Comparison of ENCODE assay signal across 7 cellular contexts in the genomic region with DNA sequence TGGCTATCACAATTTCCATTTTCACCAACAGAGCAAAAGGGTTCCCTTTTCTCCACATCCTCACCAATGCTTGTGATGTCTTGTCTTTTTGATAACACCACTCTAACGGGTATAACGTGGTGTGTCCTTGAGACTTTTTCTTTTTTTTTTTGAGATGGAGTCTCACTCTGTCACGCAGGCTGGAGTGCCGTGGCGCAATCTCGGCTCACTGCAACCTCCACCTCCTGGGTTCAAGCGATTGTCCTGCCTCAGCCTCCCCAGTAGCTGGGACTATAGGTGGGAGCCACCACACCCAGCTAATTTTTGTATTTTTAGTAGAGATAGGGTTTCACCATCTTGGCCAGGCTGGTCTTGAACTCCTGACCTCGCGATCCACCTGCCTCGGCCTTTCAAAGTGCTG. TPM values are rescaled to one million over a fixed set of nuclear protein-coding genes. Genes with fewer than 3 reads are reported as not detected.
DNase-seq lines count a peak whose midpoint lies in the region; ATAC-seq, FAIRE-seq and TF ChIP-seq lines count a peak whose summit lies in the region.
"Not testable (repeated sequence)": the region's sequence is repeated elsewhere in the genome, so short reads cannot be mapped to it uniquely, and the experiment has no call there.

No MANE protein-coding gene starts in this region.

- H2BK120ac ChIP-seq in mesenchymal stem cell (ENCODE audit: low read depth, low read length) = not testable (repeated sequence)

- H4K20me1 ChIP-seq in BLaER1 treated with 17β-estradiol and CSF1 and Interleukin-3, amounts not matched to agents 10 nM and 100 nM; SK-N-SH (ENCODE audit: insufficient read depth); K562 (replicated peaks; ENCODE audit: control insufficient read depth, insufficient read depth, low read length): not testable (repeated sequence)

- BruUV-seq in K562 (replicated peaks; lab: Mats Ljungman, UMichigan) = not testable (repeated sequence)

- not testable (repeated sequence) for H3K36me3 Mint-ChIP-seq in stimulated activated naive B cell treated with anti-CD40 and anti-IgM and Interleukin-4, amounts not matched to agents 10 μg/mL and 1 μg/mL and 100 μg/mL, for 72 hours

- H3K4me1 ChIP-seq in BLaER1 treated with 17β-estradiol and CSF1 and Interleukin-3, amounts not matched to agents 10 nM and 100 nM = peaks cover 53 to 79% (median 69%) of the 10 kb centered on the region in 10 experiments
- H3K4me1 ChIP-seq in SK-N-SH (ENCODE audit: control insufficient read depth in 1 of 2, insufficient read depth in 2 of 2, low read depth in 1 of 2, low read length in 1 of 2) (peaks cover 9 to 23% of the 10 kb centered on the region in 2 experiments; a peak in 2 of 4 replicates), sigmoid colon (peaks cover 0 to 21% (median 11%) of the 10 kb centered on the region in 4 donors)
- not testable (repeated sequence) for H3K4me1 ChIP-seq in K562 (replicated peaks in 1 of 2; ENCODE audit: control insufficient read depth in 2 of 2, insufficient read depth in 2 of 2, low read length in 2 of 2); endocrine pancreas (ENCODE audit: control insufficient read depth, insufficient read depth, low read length); mesenchymal stem cell (ENCODE audit: control insufficient read depth, insufficient read depth, low read depth, low read length)

- not testable (repeated sequence) for H3K9me1 ChIP-seq in K562 (ENCODE audit: control insufficient read depth, insufficient read depth, low read length)

- H3K23ac ChIP-seq in mesenchymal stem cell (ENCODE audit: low read length in 2 of 2) = not testable (repeated sequence)

- H3K18ac ChIP-seq in mesenchymal stem cell (ENCODE audit: low read depth in 1 of 2, low read length in 2 of 2) = not testable (repeated sequence)

- CTCF ChIA-PET in SK-N-SH (lab: Yijun Ruan, JAX); K562 (lab: Yijun Ruan, JAX; ENCODE audit: low intra/inter-chr PET ratio): not testable (repeated sequence)

- H3K9me3 Mint-ChIP-seq in stimulated activated naive B cell treated with anti-CD40 and anti-IgM and Interleukin-4, amounts not matched to agents 10 μg/mL and 1 μg/mL and 100 μg/mL, for 72 hours = not testable (repeated sequence)

- H3K4ac ChIP-seq in mesenchymal stem cell (ENCODE audit: low read depth in 1 of 2, low read length in 2 of 2) = not testable (repeated sequence)

- not testable (repeated sequence) for H2AFZ ChIP-seq in SK-N-SH (ENCODE audit: low read depth); K562 (ENCODE audit: low read depth, low read length); mesenchymal stem cell (ENCODE audit: low read depth, low read length)

- WGBS in SK-N-SH (ENCODE audit: low lambda C conversion rate) = 89% methylated on average over 10 of the region's 10 CpGs
- WGBS in K562 (ENCODE audit: insufficient coverage, low coverage, missing lambda C conversion rate) = 26% methylated on average over 9 of the region's 10 CpGs
- WGBS in mesenchymal stem cell = 90% methylated on average over 7 of the region's 10 CpGs
- WGBS in sigmoid colon, 2 donors = 71 to 83% methylated on average over 10 of the region's 10 CpGs

- not testable (repeated sequence) for H2BK15ac ChIP-seq in mesenchymal stem cell (ENCODE audit: low read depth, poor library complexity, severe bottlenecking)

- not testable (repeated sequence) for H3K79me1 ChIP-seq in mesenchymal stem cell (replicated peaks; ENCODE audit: low read length, poor library complexity, severe bottlenecking)

- in situ Hi-C loops in K562 (cut with MboI) = not testable (repeated sequence)

- not testable (repeated sequence) for H3K27ac ChIP-seq in BLaER1 treated with 17β-estradiol and CSF1 and Interleukin-3, amounts not matched to agents 10 nM and 100 nM; K562 (ENCODE audit: extremely low read depth, low read depth, low read length); mesenchymal stem cell (ENCODE audit: low read length, poor library complexity, severe bottlenecking)
- H3K27ac ChIP-seq in SK-N-SH (ENCODE audit: low read depth in 2 of 2, low read length in 1 of 2) (peak overlapping the region; percentile 47 to 63; a peak in 3 of 4 replicates), sigmoid colon (peak overlapping the region in 3 of 4 donors; percentile 60 to 69 (median 67))

- H3K4me2 ChIP-seq in BLaER1 treated with 17β-estradiol and CSF1 and Interleukin-3, amounts not matched to agents 10 nM and 100 nM = peak overlapping the region in 10 of 11 experiments; percentile 8 to 74 (median 38); a peak in 13 of 22 replicates
- H3K4me2 ChIP-seq in SK-N-SH = peak overlapping the region; percentile 53; the same call in 1 of the 2 replicates
- H3K4me2 ChIP-seq in K562 (ENCODE audit: insufficient read depth, low read length); mesenchymal stem cell (ENCODE audit: low read length, poor library complexity, severe bottlenecking): not testable (repeated sequence)

- H4K91ac ChIP-seq in mesenchymal stem cell (ENCODE audit: low read length) = not testable (repeated sequence)

- not testable (repeated sequence) for H3K4me1 Mint-ChIP-seq in stimulated activated naive B cell treated with anti-CD40 and anti-IgM and Interleukin-4, amounts not matched to agents 10 μg/mL and 1 μg/mL and 100 μg/mL, for 72 hours

- TF ChIP-seq POLR2A in K562 (conservative IDR thresholded peaks at IDR 0.05); sigmoid colon (IDR thresholded peaks at IDR 0.05): not testable (repeated sequence)

- not testable (repeated sequence) for ATAC-seq in K562; stimulated activated naive B cell treated with anti-CD40 and anti-IgM and Interleukin-4, amounts not matched to agents 10 μg/mL and 1 μg/mL and 100 μg/mL, for 72 hours (replicated peaks)

- not testable (repeated sequence) for H3K9me2 ChIP-seq in SK-N-SH

- not testable (repeated sequence) for TF ChIP-seq RAD21 in SK-N-SH (IDR thresholded peaks at IDR 0.05; ENCODE audit: low read length); K562 (CRISPR knock-in tag; conservative IDR thresholded peaks at IDR 0.05 in 1 of 2, IDR thresholded peaks at IDR 0.05 in 1 of 2)

- not testable (repeated sequence) for H3K36me3 ChIP-seq in BLaER1 treated with 17β-estradiol and CSF1 and Interleukin-3, amounts not matched to agents 10 nM and 100 nM; SK-N-SH (replicated peaks in 1 of 2; ENCODE audit: control insufficient read depth in 1 of 2, insufficient read depth in 2 of 2, low read length in 1 of 2); K562 (ENCODE audit: control insufficient read depth, insufficient read depth, low read length); endocrine pancreas (ENCODE audit: control insufficient read depth, insufficient read depth, low read length); mesenchymal stem cell (ENCODE audit: control insufficient read depth in 1 of 2, insufficient read depth in 2 of 2, low read depth in 1 of 2, low read length in 2 of 2); sigmoid colon

- H3K9me3 ChIP-seq in BLaER1 treated with 17β-estradiol and CSF1 and Interleukin-3, amounts not matched to agents 10 nM and 100 nM (replicated peaks in 1 of 11); SK-N-SH; K562 (replicated peaks; ENCODE audit: control insufficient read depth, insufficient read depth, low read depth, low read length); endocrine pancreas (ENCODE audit: control insufficient read depth, low read length); mesenchymal stem cell (ENCODE audit: control insufficient read depth, low read length); sigmoid colon: not testable (repeated sequence)

- not testable (repeated sequence) for H2BK5ac ChIP-seq in mesenchymal stem cell (ENCODE audit: low read depth, low read length, poor library complexity, severe bottlenecking)

- H4K8ac ChIP-seq in mesenchymal stem cell (ENCODE audit: low read length) = not testable (repeated sequence)

- intact Hi-C loops in K562 (cut with micrococcal nuclease); sigmoid colon (cut with DNase I): not testable (repeated sequence)

- H2AK5ac ChIP-seq in mesenchymal stem cell (ENCODE audit: low read length, severe bottlenecking) = not testable (repeated sequence)

- H3F3A ChIP-seq in SK-N-SH (replicated peaks; ENCODE audit: insufficient read depth) = peaks cover 13% of the 10 kb centered on the region

- H3K27me3 Mint-ChIP-seq in stimulated activated naive B cell treated with anti-CD40 and anti-IgM and Interleukin-4, amounts not matched to agents 10 μg/mL and 1 μg/mL and 100 μg/mL, for 72 hours = peaks cover 39 to 53% of the 10 kb centered on the region in 2 donors

- not testable (repeated sequence) for H3K4me3 Mint-ChIP-seq in stimulated activated naive B cell treated with anti-CD40 and anti-IgM and Interleukin-4, amounts not matched to agents 10 μg/mL and 1 μg/mL and 100 μg/mL, for 72 hours

- not testable (repeated sequence) for H3K9ac ChIP-seq in BLaER1 treated with 17β-estradiol and CSF1 and Interleukin-3, amounts not matched to agents 10 nM and 100 nM; SK-N-SH; K562 (ENCODE audit: insufficient read depth in 1 of 2, low read depth in 2 of 2, low read length in 2 of 2); endocrine pancreas (ENCODE audit: control insufficient read depth, insufficient read depth, low read length)
- peak overlapping the region; percentile 59 for H3K9ac ChIP-seq in mesenchymal stem cell (ENCODE audit: low read length)

- POLR2A ChIA-PET in SK-N-SH (lab: Yijun Ruan, JAX) = interaction anchor here (1.9 kb wide), 1 partner anchor 24 kb away, joined by 7 read pairs; no protein-coding TSS in a partner anchor
- POLR2A ChIA-PET in K562 (lab: Yijun Ruan, JAX) = not testable (repeated sequence)

- TF ChIP-seq CTCF in SK-N-SH (IDR thresholded peaks at IDR 0.05); K562 (IDR thresholded peaks at IDR 0.05 in 2 of 3, conservative IDR thresholded peaks at IDR 0.05 in 1 of 3; ENCODE audit: insufficient read depth in 2 of 3, low read depth in 1 of 3, low read length in 3 of 3); sigmoid colon (IDR thresholded peaks at IDR 0.05): not testable (repeated sequence)

- H3K14ac ChIP-seq in mesenchymal stem cell (ENCODE audit: low read length in 2 of 2) = not testable (repeated sequence)

- not testable (repeated sequence) for H3K79me2 ChIP-seq in SK-N-SH (ENCODE audit: insufficient read depth); K562 (ENCODE audit: control insufficient read depth, insufficient read depth, low read length)

- not testable (repeated sequence) for H2BK12ac ChIP-seq in mesenchymal stem cell (ENCODE audit: low read length in 2 of 2)

- FAIRE-seq in K562 (lab: Jason Lieb, UNC) = not testable (repeated sequence)

- not testable (repeated sequence) for H3K4me3 ChIP-seq in BLaER1 treated with 17β-estradiol and CSF1 and Interleukin-3, amounts not matched to agents 10 nM and 100 nM; SK-N-SH (ENCODE audit: low read depth in 2 of 2, low read length in 1 of 2); K562; mesenchymal stem cell (ENCODE audit: insufficient read depth in 1 of 2, low read depth in 1 of 2, low read length in 2 of 2); sigmoid colon
- peak overlapping the region; percentile 7 for H3K4me3 ChIP-seq in endocrine pancreas (ENCODE audit: control insufficient read depth, insufficient read depth, low read length)

- H3K27ac Mint-ChIP-seq in stimulated activated naive B cell treated with anti-CD40 and anti-IgM and Interleukin-4, amounts not matched to agents 10 μg/mL and 1 μg/mL and 100 μg/mL, for 72 hours = peak overlapping the region; percentile 32

- TF ChIP-seq EP300 in SK-N-SH (IDR thresholded peaks at IDR 0.05; ENCODE audit: borderline replicate concordance in 1 of 2, low read depth in 1 of 2, low read length in 1 of 2); K562 (IDR thresholded peaks at IDR 0.05; ENCODE audit: low read length); sigmoid colon (IDR thresholded peaks at IDR 0.05): not testable (repeated sequence)

- not testable (repeated sequence) for H3K27me3 ChIP-seq in BLaER1 treated with 17β-estradiol and CSF1 and Interleukin-3, amounts not matched to agents 10 nM and 100 nM; SK-N-SH (ENCODE audit: insufficient read depth); endocrine pancreas (ENCODE audit: control insufficient read depth, insufficient read depth, low read length); sigmoid colon
- H3K27me3 ChIP-seq in K562 (ENCODE audit: control insufficient read depth in 2 of 2, insufficient read depth in 2 of 2, low read length in 2 of 2) (peaks cover 29 to 57% of the 10 kb centered on the region in 2 experiments), mesenchymal stem cell (ENCODE audit: control insufficient read depth in 1 of 2, insufficient read depth in 1 of 2, low read length in 2 of 2) (peaks cover 14 to 28% of the 10 kb centered on the region in 2 experiments)

- not testable (repeated sequence) for DNase-seq in SK-N-SH; K562 (ENCODE audit: extremely low read depth in 1 of 4, low spot score in 3 of 4); mesenchymal stem cell; sigmoid colon; stimulated activated naive B cell treated with anti-CD40 and anti-IgM and Interleukin-4, amounts not matched to agents 10 μg/mL and 1 μg/mL and 100 μg/mL, for 72 hours

RNA-seq across cellular contexts. Expression of gene DPP9, which starts 21.5 kb away (rescaled TPM):
- polyA plus RNA-seq in SK-N-SH (2012; rRNA removed) = 10.5 and 17.1 TPM in 2 replicates
- 9.7 and 13.3 TPM in 2 replicates for polyA plus RNA-seq in SK-N-SH (2012; cell fraction: cytosol; rRNA removed)
- polyA plus RNA-seq in SK-N-SH (2012; cell fraction: nucleus; rRNA removed) = 30.9 and 49.1 TPM in 2 replicates
- 45.6 and 105 TPM in 2 replicates for total RNA-seq in K562 (2011; cell fraction: chromatin; rRNA removed; ENCODE audit: low replicate concordance)
- total RNA-seq in K562 (2011; cell fraction: nucleolus; rRNA removed) = 61.4 and 62.6 TPM in 2 replicates
- 50.8 and 52.2 TPM in 2 replicates for total RNA-seq in K562 (2011; cell fraction: nucleoplasm; rRNA removed)
- total RNA-seq in K562 (2014; rRNA removed) = 43.0 and 64.9 TPM in 2 replicates
- 12.7 and 16.0 TPM in 2 replicates for total RNA-seq in K562 (2014; rRNA removed; fragmentation: Illumina TruSeq; extraction: Trizol)
- 23.6 and 24.5 TPM in 2 replicates for total RNA-seq in K562 (2015; rRNA removed; fragmentation: Illumina TruSeq; extraction: Trizol)
- 60.0 and 66.7 TPM in 2 replicates for total RNA-seq in K562 (2021)
- polyA plus RNA-seq in K562 (2011; rRNA removed) = 5.4 and 7.1 TPM in 2 replicates
- 6.1 and 12.8 TPM in 2 replicates for polyA plus RNA-seq in K562 (2011; cell fraction: cytosol; rRNA removed)
- polyA plus RNA-seq in K562 (2011; cell fraction: nucleus; rRNA removed) = 9.6 and 23.4 TPM in 2 replicates
- 26.0 and 32.1 TPM in 2 replicates for polyA plus RNA-seq in K562 (2012)
- polyA plus RNA-seq in K562 (2014; fragmentation: Illumina TruSeq; extraction: Trizol) = 33.5 and 50.1 TPM in 2 replicates
- polyA plus RNA-seq in K562 (2014; fragmentation: Nextera tagmentation; extraction: Ambion mirVana) = 1 to 10 TPM in 1 of 2 experiments, under 1 TPM in 1; 0.90 to 1.1 TPM
- polyA plus RNA-seq in K562 (2014; rRNA removed) = 27.8 and 30.6 TPM in 2 replicates
- 4.6 and 8.5 TPM in 2 replicates for polyA minus RNA-seq in K562 (2011; rRNA and poly(A)+ RNA removed)
- polyA minus RNA-seq in K562 (2011; cell fraction: cytosol; rRNA and poly(A)+ RNA removed) = 17.6 and 18.5 TPM in 2 replicates
- 17.1 and 24.1 TPM in 2 replicates for polyA minus RNA-seq in K562 (2011; cell fraction: nucleus; rRNA and poly(A)+ RNA removed)
- 41.4 TPM for polyA plus RNA-seq in mesenchymal stem cell (2013, experiment 1 of 2)
- polyA plus RNA-seq in mesenchymal stem cell (2013, experiment 2 of 2) = 41.4 TPM
- total RNA-seq in sigmoid colon = 10 to 100 TPM; 29.6 to 90.6 (median 40.5) TPM
- 10 to 100 TPM; 27.6 to 62.6 (median 31.7) TPM for polyA plus RNA-seq in sigmoid colon

RNA-seq across cellular contexts. Expression of gene FEM1A, which starts 46.4 kb away (rescaled TPM):
- polyA plus RNA-seq in SK-N-SH (2012; rRNA removed) (4.8 and 5.0 TPM in 2 replicates), K562 (2011; rRNA removed) (3.9 and 5.1 TPM in 2 replicates), K562 (2014; fragmentation: Illumina TruSeq; extraction: Trizol) (6.3 and 8.2 TPM in 2 replicates), K562 (2014; fragmentation: Nextera tagmentation; extraction: Ambion mirVana) (under 1 TPM; 0.08 to 0.11 TPM), K562 (2014; rRNA removed) (10.2 and 10.7 TPM in 2 replicates), sigmoid colon (1 to 10 TPM; 3.0 to 6.9 (median 5.3) TPM)
- polyA plus RNA-seq in SK-N-SH (2012; cell fraction: cytosol; rRNA removed) = 2.8 and 4.0 TPM in 2 replicates
- polyA plus RNA-seq in SK-N-SH (2012; cell fraction: nucleus; rRNA removed) = 3.5 and 3.7 TPM in 2 replicates
- total RNA-seq in K562 (2011; cell fraction: chromatin; rRNA removed; ENCODE audit: low replicate concordance) = 7.0 and 21.1 TPM in 2 replicates
- total RNA-seq in K562 (2011; cell fraction: nucleolus; rRNA removed) = 19.5 and 24.3 TPM in 2 replicates
- 12.9 and 14.3 TPM in 2 replicates for total RNA-seq in K562 (2011; cell fraction: nucleoplasm; rRNA removed)
- total RNA-seq in K562 (2014; rRNA removed) (17.1 and 22.2 TPM in 2 replicates), K562 (2014; rRNA removed; fragmentation: Illumina TruSeq; extraction: Trizol) (5.9 and 6.8 TPM in 2 replicates), K562 (2015; rRNA removed; fragmentation: Illumina TruSeq; extraction: Trizol) (10.4 and 10.9 TPM in 2 replicates), K562 (2021) (18.8 and 19.0 TPM in 2 replicates), sigmoid colon (10 to 100 TPM; 10.2 to 12.9 (median 11.8) TPM)
- 4.3 and 9.5 TPM in 2 replicates for polyA plus RNA-seq in K562 (2011; cell fraction: cytosol; rRNA removed)
- polyA plus RNA-seq in K562 (2011; cell fraction: nucleus; rRNA removed) = 4.8 and 7.1 TPM in 2 replicates
- 0.79 and 0.89 TPM in 2 replicates for polyA plus RNA-seq in K562 (2012)
- polyA minus RNA-seq in K562 (2011; rRNA and poly(A)+ RNA removed) = 7.0 and 7.7 TPM in 2 replicates
- polyA minus RNA-seq in K562 (2011; cell fraction: cytosol; rRNA and poly(A)+ RNA removed) = 10.6 and 11.6 TPM in 2 replicates
- polyA minus RNA-seq in K562 (2011; cell fraction: nucleus; rRNA and poly(A)+ RNA removed) = 8.9 and 11.9 TPM in 2 replicates
- 3.9 TPM for polyA plus RNA-seq in mesenchymal stem cell (2013, experiment 1 of 2)
- polyA plus RNA-seq in mesenchymal stem cell (2013, experiment 2 of 2) = 4.1 TPM
